18 cellular contexts compared by ENCODE assay signal in the genomic region with DNA sequence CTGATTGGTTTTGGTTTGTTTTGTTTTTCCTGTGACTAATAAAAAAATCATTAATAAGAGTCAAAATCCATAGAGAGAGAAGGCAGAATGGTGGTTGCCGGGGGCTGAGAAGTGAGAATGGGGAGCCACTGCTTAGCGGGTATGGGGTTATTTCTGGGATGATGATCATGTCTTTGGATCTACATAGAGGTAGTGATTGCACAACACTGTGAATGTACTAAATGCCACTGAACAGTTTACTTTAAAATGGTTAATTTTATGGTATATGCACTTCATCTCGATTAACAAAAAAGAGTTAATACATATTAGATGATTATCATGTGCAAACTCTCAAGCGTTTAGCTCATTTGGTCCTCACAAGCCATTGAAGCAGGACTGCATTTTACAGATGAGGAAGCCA.
DNase-seq lines count a peak whose midpoint lies in the region; ATAC-seq and TF ChIP-seq lines count a peak whose summit lies in the region.
"Had no signal": no experiment of that assay in that cellular context is flagged by ENCODE, and none has a peak within 500 bp of the region (broad histone marks: within the 10 kb centered on the region; RNA-seq: fewer than 3 reads in every experiment).

No MANE protein-coding gene starts in this region.

- no peaks in the 10 kb centered on the region for H3K27me3 Mint-ChIP-seq in activated T-cell treated with anti-CD3 and anti-CD28 coated beads, Interleukin-2, amount 50 U/mL, for 72 hours (ENCODE audit: low read depth)
- no peaks in the 10 kb centered on the region for H3K27me3 Mint-ChIP-seq in activated T-cell treated with anti-CD3 and anti-CD28 coated beads, Interleukin-2, amount 50 U/mL, for 4 hours (ENCODE audit: low read depth)
- H3K27me3 Mint-ChIP-seq in activated B cell treated with CpG ODN at 0.5 μM for 24 hours (no peaks in the 10 kb centered on the region), neural crest cell (ENCODE audit: low read depth) (no peaks in the 10 kb centered on the region)
- H3K27me3 Mint-ChIP-seq in stimulated activated naive B cell treated with anti-CD40 and anti-IgM and Interleukin-4, amounts not matched to agents 10 μg/mL and 1 μg/mL and 100 μg/mL, for 72 hours, result no peaks in the 10 kb centered on the region
- H3K27me3 Mint-ChIP-seq: B cell; CD4-positive, CD25-positive, alpha-beta regulatory T cell had no signal

- CTCF ChIA-PET in activated B cell treated with CpG ODN at 0.5 μM for 24 hours (lab: Charles Lee), result no interaction called here

- no peak overlapping the region for H3K4me3 Mint-ChIP-seq in activated T-cell treated with anti-CD3 and anti-CD28 coated beads, Interleukin-2, amount 50 U/mL, for 72 hours
- no peak overlapping the region for H3K4me3 Mint-ChIP-seq in activated T-cell treated with anti-CD3 and anti-CD28 coated beads, Interleukin-2, amount 50 U/mL, for 4 hours
- H3K4me3 Mint-ChIP-seq in activated B cell treated with CpG ODN at 0.5 μM for 24 hours (no peak overlapping the region), neural crest cell (no peak overlapping the region)
- no peak overlapping the region for H3K4me3 Mint-ChIP-seq in stimulated activated naive B cell treated with anti-CD40 and anti-IgM and Interleukin-4, amounts not matched to agents 10 μg/mL and 1 μg/mL and 100 μg/mL, for 72 hours
- H3K4me3 Mint-ChIP-seq: B cell; CD4-positive, CD25-positive, alpha-beta regulatory T cell; CD8-positive, alpha-beta T cell had no signal

- H3K4me1 Mint-ChIP-seq in activated T-cell treated with anti-CD3 and anti-CD28 coated beads, Interleukin-2, amount 50 U/mL, for 72 hours (ENCODE audit: low read depth), result peaks cover 55% of the 10 kb centered on the region
- peaks cover 48% of the 10 kb centered on the region for H3K4me1 Mint-ChIP-seq in activated T-cell treated with anti-CD3 and anti-CD28 coated beads, Interleukin-2, amount 50 U/mL, for 4 hours (ENCODE audit: low read depth)
- H3K4me1 Mint-ChIP-seq in activated B cell treated with CpG ODN at 0.5 μM for 24 hours (peaks cover 42% of the 10 kb centered on the region), neural crest cell (peaks cover 25% of the 10 kb centered on the region)
- H3K4me1 Mint-ChIP-seq in stimulated activated naive B cell treated with anti-CD40 and anti-IgM and Interleukin-4, amounts not matched to agents 10 μg/mL and 1 μg/mL and 100 μg/mL, for 72 hours, result peaks cover 21 to 47% of the 10 kb centered on the region in 2 donors

- no peak overlapping the region for H3K4me3 ChIP-seq in foreskin fibroblast (ENCODE audit: low read depth in 1 of 2, low read length in 2 of 2)
- H3K4me3 ChIP-seq: BLaER1, GM23248 had no signal

- POLR2A ChIA-PET in activated B cell treated with CpG ODN at 0.5 μM for 24 hours (lab: Charles Lee), result no interaction called here

- no peak for DNase-seq in activated T-cell treated with anti-CD3 and anti-CD28 coated beads, Interleukin-2, amount 50 U/mL, for 72 hours
- DNase-seq in activated T-cell treated with anti-CD3 and anti-CD28 coated beads, Interleukin-2, amount 50 U/mL, for 4 hours, result no peak
- DNase-seq in activated B cell treated with CpG ODN at 0.5 μM for 24 hours (no peak), neural crest cell (ENCODE audit: low read depth, low spot score) (no peak), foreskin fibroblast (no peak), Kasumi-1 (lab: John Stamatoyannopoulos, UW) (no peak)
- no peak for DNase-seq in stimulated activated naive B cell treated with anti-CD40 and anti-IgM and Interleukin-4, amounts not matched to agents 10 μg/mL and 1 μg/mL and 100 μg/mL, for 72 hours
- no peak for DNase-seq in stimulated activated CD4-positive, alpha-beta T cell treated with anti-CD3 and anti-CD28 coated beads, Interleukin-2, amount 100 ng/mL, for 48 hours
- DNase-seq: Caco-2; CD4-positive, CD25-positive, alpha-beta regulatory T cell; CD8-positive, alpha-beta T cell; DMS153; DND-41; GM23248; H7; HCEC 1CT had no signal

- TF ChIP-seq CTCF in activated B cell treated with CpG ODN at 0.5 μM for 24 hours (IDR thresholded peaks at IDR 0.05), result no peak
- TF ChIP-seq CTCF in neural crest cell (conservative IDR thresholded peaks at IDR 0.05), result no peak
- TF ChIP-seq CTCF in foreskin fibroblast (IDR thresholded peaks at IDR 0.05; ENCODE audit: low read depth, low read length), result no peak

- H3K36me3 Mint-ChIP-seq in activated T-cell treated with anti-CD3 and anti-CD28 coated beads, Interleukin-2, amount 50 U/mL, for 72 hours (ENCODE audit: insufficient read depth in 2 of 2), result peaks cover 0 to 6% of the 10 kb centered on the region in 2 donors
- peaks cover 39% of the 10 kb centered on the region for H3K36me3 Mint-ChIP-seq in activated T-cell treated with anti-CD3 and anti-CD28 coated beads, Interleukin-2, amount 50 U/mL, for 4 hours (ENCODE audit: insufficient read depth)
- H3K36me3 Mint-ChIP-seq in activated B cell treated with CpG ODN at 0.5 μM for 24 hours (ENCODE audit: low read depth) (peaks cover 27% of the 10 kb centered on the region), neural crest cell (ENCODE audit: low read depth) (no peaks in the 10 kb centered on the region)
- peaks cover 23 to 28% of the 10 kb centered on the region in 2 donors for H3K36me3 Mint-ChIP-seq in stimulated activated naive B cell treated with anti-CD40 and anti-IgM and Interleukin-4, amounts not matched to agents 10 μg/mL and 1 μg/mL and 100 μg/mL, for 72 hours

- H3K27ac Mint-ChIP-seq in activated T-cell treated with anti-CD3 and anti-CD28 coated beads, Interleukin-2, amount 50 U/mL, for 72 hours, result peak overlapping the region; percentile 62
- H3K27ac Mint-ChIP-seq in activated B cell treated with CpG ODN at 0.5 μM for 24 hours (peak overlapping the region; percentile 41), neural crest cell (ENCODE audit: unreplicated experiment) (peak overlapping the region; percentile 13)
- H3K27ac Mint-ChIP-seq in stimulated activated naive B cell treated with anti-CD40 and anti-IgM and Interleukin-4, amounts not matched to agents 10 μg/mL and 1 μg/mL and 100 μg/mL, for 72 hours, result peak overlapping the region; percentile 25
- H3K27ac Mint-ChIP-seq: B cell; CD8-positive, alpha-beta T cell had no signal

- intact Hi-C loops in activated B cell treated with CpG ODN at 0.5 μM for 24 hours (cut with micrococcal nuclease), result no loop called here

- no peak for ATAC-seq in activated T-cell treated with anti-CD3 and anti-CD28 coated beads, Interleukin-2, amount 50 U/mL, for 72 hours (replicated peaks in 1 of 2)
- no peak for ATAC-seq in activated T-cell treated with anti-CD3 and anti-CD28 coated beads, Interleukin-2, amount 50 U/mL, for 4 hours
- ATAC-seq in activated B cell treated with CpG ODN at 0.5 μM for 24 hours (ENCODE audit: low read depth), result no peak
- ATAC-seq in stimulated activated naive B cell treated with anti-CD40 and anti-IgM and Interleukin-4, amounts not matched to agents 10 μg/mL and 1 μg/mL and 100 μg/mL, for 72 hours (replicated peaks), result no peak
- ATAC-seq: CD8-positive, alpha-beta T cell had no signal

- H3K9me3 Mint-ChIP-seq in activated T-cell treated with anti-CD3 and anti-CD28 coated beads, Interleukin-2, amount 50 U/mL, for 72 hours, result no peaks in the 10 kb centered on the region
- H3K9me3 Mint-ChIP-seq in activated T-cell treated with anti-CD3 and anti-CD28 coated beads, Interleukin-2, amount 50 U/mL, for 4 hours, result no peaks in the 10 kb centered on the region
- H3K9me3 Mint-ChIP-seq in activated B cell treated with CpG ODN at 0.5 μM for 24 hours (no peaks in the 10 kb centered on the region), neural crest cell (no peaks in the 10 kb centered on the region)
- no peaks in the 10 kb centered on the region for H3K9me3 Mint-ChIP-seq in stimulated activated naive B cell treated with anti-CD40 and anti-IgM and Interleukin-4, amounts not matched to agents 10 μg/mL and 1 μg/mL and 100 μg/mL, for 72 hours
- H3K9me3 Mint-ChIP-seq: CD8-positive, alpha-beta T cell had no signal
